21 cellular contexts compared by ENCODE assay signal in genomic region chr2:236317938-236318396, GRCh38. TPM values are rescaled to one million over a fixed set of nuclear protein-coding genes. Genes with fewer than 3 reads are reported as not detected.
DNase-seq lines count a peak whose midpoint lies in the region; ATAC-seq and TF ChIP-seq lines count a peak whose summit lies in the region.
"Had no signal": no experiment of that assay in that cellular context is flagged by ENCODE, and none has a peak within 500 bp of the region (broad histone marks: within the 10 kb centered on the region; RNA-seq: fewer than 3 reads in every experiment).

No MANE protein-coding gene starts in this region.

- H3K27ac ChIP-seq in right atrium auricular region (no peak overlapping the region), upper lobe of right lung (no peak overlapping the region)
- H3K27ac ChIP-seq: esophagus squamous epithelium, HL-60, SK-N-MC had no signal

- H3K36me3 ChIP-seq in right atrium auricular region = no peaks in the 10 kb centered on the region
- H3K36me3 ChIP-seq in upper lobe of right lung = no peaks in the 10 kb centered on the region
- H3K36me3 ChIP-seq: esophagus squamous epithelium had no signal

- no peaks in the 10 kb centered on the region for H3K27me3 ChIP-seq in right atrium auricular region
- H3K27me3 ChIP-seq in upper lobe of right lung = no peaks in the 10 kb centered on the region
- H3K27me3 ChIP-seq: esophagus squamous epithelium had no signal

- H3K9me3 Mint-ChIP-seq in T-cell = peaks cover 0 to 8% (median 3%) of the 10 kb centered on the region in 3 donors
- H3K9me3 Mint-ChIP-seq: natural killer cell had no signal

- peaks cover 0 to 12% of the 10 kb centered on the region in 2 donors for H3K9me3 ChIP-seq in right atrium auricular region
- H3K9me3 ChIP-seq in upper lobe of right lung = no peaks in the 10 kb centered on the region

- H3K4me3 ChIP-seq in right atrium auricular region (no peak overlapping the region), upper lobe of right lung (no peak overlapping the region)
- H3K4me3 ChIP-seq: esophagus squamous epithelium, SK-N-MC had no signal

- no peaks in the 10 kb centered on the region for H3K36me3 Mint-ChIP-seq in T-cell
- H3K36me3 Mint-ChIP-seq: CD8-positive, alpha-beta T cell; natural killer cell had no signal

- no peaks in the 10 kb centered on the region for H3K4me1 Mint-ChIP-seq in T-cell
- H3K4me1 Mint-ChIP-seq: activated T-helper 17 cell treated with anti-CD3 and anti-CD28 coated beads, Interleukin-2, amount 50 U/mL, for 72 hours; H9; natural killer cell had no signal

- POLR2A ChIA-PET in T-cell (lab: Charles Lee) = no interaction called here

- H3K4me1 ChIP-seq in right atrium auricular region (no peaks in the 10 kb centered on the region), upper lobe of right lung (no peaks in the 10 kb centered on the region)
- H3K4me1 ChIP-seq: esophagus squamous epithelium had no signal

- peaks cover 5 to 7% of the 10 kb centered on the region in 2 donors for H3K27me3 Mint-ChIP-seq in T-cell

- peak; percentile 56 for DNase-seq in left ventricle myocardium superior
- no peak for DNase-seq in right atrium auricular region (ENCODE audit: low spot score)
- DNase-seq in NCI-H510A (lab: John Stamatoyannopoulos, UW) = peak; percentile 68
- peak; percentile 38 to 84 for DNase-seq in left colon
- peak; percentile 77 for DNase-seq in upper lobe of right lung
- DNase-seq in T-cell = no peak
- no peak for DNase-seq in MV-4-11 (lab: John Stamatoyannopoulos, UW)
- no peak for DNase-seq in NAMALWA (ENCODE audit: low spot score)
- DNase-seq: CD8-positive, alpha-beta T cell; effector CD4-positive, alpha-beta T cell; esophagus squamous epithelium; H9; natural killer cell; stimulated activated CD4-positive, alpha-beta T cell treated with anti-CD3 and anti-CD28 coated beads, Interleukin-2, amount 100 ng/mL, for 48 hours; T1000 had no signal

- intact Hi-C loops in left ventricle myocardium superior (cut with micrococcal nuclease) (no loop called here), left colon (cut with DNase I, micrococcal nuclease) (no loop called here), upper lobe of right lung (cut with DNase I) (no loop called here)

- TF ChIP-seq CTCF in right atrium auricular region (IDR thresholded peaks at IDR 0.05) (no peak), upper lobe of right lung (IDR thresholded peaks at IDR 0.05) (no peak)

- CTCF ChIA-PET in T-cell (lab: Charles Lee) = no interaction called here

- H3K4me3 Mint-ChIP-seq in T-cell = no peak overlapping the region
- H3K4me3 Mint-ChIP-seq: activated T-helper 17 cell treated with anti-CD3 and anti-CD28 coated beads, Interleukin-2, amount 50 U/mL, for 72 hours; CD8-positive, alpha-beta T cell; H9; natural killer cell had no signal

- no peak overlapping the region for H3K27ac Mint-ChIP-seq in T-cell
- H3K27ac Mint-ChIP-seq: activated T-helper 17 cell treated with anti-CD3 and anti-CD28 coated beads, Interleukin-2, amount 50 U/mL, for 72 hours; CD8-positive, alpha-beta T cell; natural killer cell had no signal

- ATAC-seq in left ventricle myocardium superior (peak; percentile 65), left colon (peak; percentile 96), upper lobe of right lung (peak; percentile 73), T-cell (replicated peaks in 1 of 4) (no peak)
- ATAC-seq: activated CD4-positive, CD25-positive, alpha-beta regulatory T cell treated with anti-CD3 and anti-CD28 coated beads, Interleukin-2, amount 50 U/mL, for 24 hours; activated T-helper 17 cell treated with anti-CD3 and anti-CD28 coated beads, Interleukin-2, amount 50 U/mL, for 72 hours; CD8-positive, alpha-beta T cell had no signal

RNA-seq across cellular contexts. Expression of gene ASB18, which starts 53.8 kb away (rescaled TPM):
- total RNA-seq in left ventricle myocardium superior (3.8 TPM), right atrium auricular region (1 to 10 TPM; 1.9 to 7.6 TPM), left colon (not detected), upper lobe of right lung (not detected), T-cell (not detected)
- total RNA-seq: activated CD8-positive, alpha-beta memory T cell treated with anti-CD3 and anti-CD28 coated beads for 36 hours; activated T-helper 17 cell treated with anti-CD3 and anti-CD28 coated beads, Interleukin-2, amount 50 U/mL, for 72 hours; bronchial epithelial cell; CD8-positive, alpha-beta T cell; esophagus squamous epithelium; H9; natural killer cell had no signal

Comparison
In these comparisons a context has a peak if more than half of its experiments do, and no peak if none do; other contexts are left out.
1. DNase-seq: peak in left ventricle myocardium superior (single experiment), NCI-H510A (single experiment), left colon (2 of 2) and upper lobe of right lung (single experiment); none in right atrium auricular region (single experiment), T-cell (0 of 34), MV-4-11 (single experiment) and NAMALWA (single experiment).
2. ATAC-seq: peak in left ventricle myocardium superior (single experiment), left colon (single experiment) and upper lobe of right lung (single experiment); none in T-cell (0 of 4).